Comparison of ENCODE assay signal across 14 cellular contexts in genomic region chr5:141628175-141628788, GRCh38. TPM values are rescaled to one million over a fixed set of nuclear protein-coding genes. Genes with fewer than 3 reads are reported as not detected.
DNase-seq lines count a peak whose midpoint lies in the region; ATAC-seq and TF ChIP-seq lines count a peak whose summit lies in the region.
"Had no signal": no experiment of that assay in that cellular context is flagged by ENCODE, and none has a peak within 500 bp of the region (broad histone marks: within the 10 kb centered on the region; RNA-seq: fewer than 3 reads in every experiment).

No MANE protein-coding gene starts in this region.

- intact Hi-C loops in MCF 10A (cut with micrococcal nuclease), result no loop called here

- POLR2A ChIA-PET in MCF 10A (lab: Yijun Ruan, JAX), result interaction anchor here (13.3 to 15.9 kb wide), 2 partner anchors 5 to 8 kb away, joined by 349 read pairs; partner anchors contain the start of genes DIAPH1, HDAC3 and RELL2

- CTCF ChIA-PET in MCF 10A (lab: Yijun Ruan, JAX), result interaction anchor here (0.6 to 17.3 kb wide), 6 partner anchors 6 to 241 kb away, joined by 3 to 465 read pairs (median 6); partner anchors contain the start of gene DIAPH1

- TF ChIP-seq CTCF in MCF 10A (IDR thresholded peaks at IDR 0.05; ENCODE audit: unreplicated experiment), result no peak

- peak overlapping the region; percentile 41 for H3K27ac Mint-ChIP-seq in activated T-cell treated with anti-CD3 and anti-CD28 coated beads, Interleukin-2, amount 50 U/mL, for 24 hours
- H3K27ac Mint-ChIP-seq in MCF 10A (ENCODE audit: low read depth, unreplicated experiment), result no peak overlapping the region

- no peak overlapping the region for H3K4me3 Mint-ChIP-seq in activated T-cell treated with anti-CD3 and anti-CD28 coated beads, Interleukin-2, amount 50 U/mL, for 24 hours
- H3K4me3 Mint-ChIP-seq in MCF 10A (ENCODE audit: unreplicated experiment), result no peak overlapping the region

- no peak for DNase-seq in activated T-cell treated with anti-CD3 and anti-CD28 coated beads, Interleukin-2, amount 50 U/mL, for 24 hours
- no peak for DNase-seq in activated T-cell treated with anti-CD3 and anti-CD28 coated beads, Interleukin-2, amount 50 U/mL, for 48 hours
- peak; percentile 56 for DNase-seq in fibroblast of peridontal ligament (ENCODE audit: extremely low read depth)
- DNase-seq in MCF 10A (ENCODE audit: unreplicated experiment), result no peak
- no peak for DNase-seq in NCI-H1092 treated with DMSO at 0.1 percent for 48 hours (lab: John Stamatoyannopoulos, UW)
- DNase-seq: 8988T; CD8-positive, alpha-beta memory T cell; DMS79; KBM-7; NCI-H1048; NCI-H510A treated with DMSO at 0.1 percent for 48 hours; NCI-H82; PC-9 had no signal

- H3K9me3 Mint-ChIP-seq in activated T-cell treated with anti-CD3 and anti-CD28 coated beads, Interleukin-2, amount 50 U/mL, for 24 hours, result no peaks in the 10 kb centered on the region
- no peaks in the 10 kb centered on the region for H3K9me3 Mint-ChIP-seq in MCF 10A (ENCODE audit: unreplicated experiment)
- H3K9me3 Mint-ChIP-seq: CD8-positive, alpha-beta memory T cell had no signal

- H3K4me1 Mint-ChIP-seq in activated T-cell treated with anti-CD3 and anti-CD28 coated beads, Interleukin-2, amount 50 U/mL, for 24 hours (ENCODE audit: low read depth), result peaks cover 16% of the 10 kb centered on the region
- H3K4me1 Mint-ChIP-seq in MCF 10A (ENCODE audit: insufficient read depth, unreplicated experiment), result no peaks in the 10 kb centered on the region

- BruUV-seq in MCF 10A (replicated peaks; lab: Mats Ljungman, UMichigan), result no TSS peak

- peaks cover 95% of the 10 kb centered on the region for H3K36me3 Mint-ChIP-seq in activated T-cell treated with anti-CD3 and anti-CD28 coated beads, Interleukin-2, amount 50 U/mL, for 24 hours (ENCODE audit: low read depth)
- peaks cover 73% of the 10 kb centered on the region for H3K36me3 Mint-ChIP-seq in MCF 10A (ENCODE audit: insufficient read depth, unreplicated experiment)

- ATAC-seq in HG02588 (IDR thresholded peaks at IDR 0.05; ENCODE audit: unreplicated experiment), result no peak

- no peaks in the 10 kb centered on the region for H3K27me3 Mint-ChIP-seq in activated T-cell treated with anti-CD3 and anti-CD28 coated beads, Interleukin-2, amount 50 U/mL, for 24 hours
- H3K27me3 Mint-ChIP-seq in MCF 10A (ENCODE audit: insufficient read depth, unreplicated experiment), result no peaks in the 10 kb centered on the region
- H3K27me3 Mint-ChIP-seq: CD8-positive, alpha-beta memory T cell had no signal

RNA-seq across cellular contexts. Expression of gene HDAC3, which starts 8.4 kb away (rescaled TPM):
- 83.5 and 85.6 TPM in 2 replicates for total RNA-seq in MCF 10A (2022)

RNA-seq across cellular contexts. Expression of gene RELL2, which starts 8.5 kb away (rescaled TPM):
- 12.5 and 13.3 TPM in 2 replicates for total RNA-seq in MCF 10A (2022)

RNA-seq across cellular contexts. Expression of gene DIAPH1, which starts 9.5 kb away (rescaled TPM):
- 203 and 228 TPM in 2 replicates for total RNA-seq in MCF 10A (2022)

RNA-seq across cellular contexts. Expression of gene FCHSD1, which starts 22.9 kb away (rescaled TPM):
- total RNA-seq in MCF 10A (2022), result 21.2 and 22.1 TPM in 2 replicates

RNA-seq across cellular contexts. Expression of gene ARAP3, which starts 53.7 kb away (rescaled TPM):
- total RNA-seq in MCF 10A (2022), result 19.8 and 22.8 TPM in 2 replicates
